ENCODE assay signal across 24 cellular contexts in the genomic region with DNA sequence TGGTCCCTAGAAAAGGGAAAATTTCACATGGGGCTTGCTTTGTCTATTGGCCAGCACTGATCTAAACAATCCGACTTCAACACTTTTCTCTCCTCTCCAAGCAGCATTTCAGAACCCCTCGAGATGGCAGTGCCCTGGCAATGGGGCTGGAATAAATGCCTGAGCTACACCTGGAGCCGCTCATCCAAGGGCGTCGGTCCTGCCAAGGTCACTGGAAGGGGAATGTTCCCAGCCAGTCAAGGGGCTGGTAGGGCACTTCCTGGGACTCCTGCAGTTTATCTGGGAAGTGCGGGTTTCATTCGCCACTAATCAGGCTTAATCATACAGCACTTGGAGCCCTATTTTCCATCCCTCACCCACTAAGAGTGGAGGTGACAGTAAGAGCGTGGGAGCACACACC.
"Had no signal": no experiment of that assay in that cellular context is flagged by ENCODE, and none has a peak within 500 bp of the region (broad histone marks: within the 10 kb centered on the region; RNA-seq: fewer than 3 reads in every experiment).

No MANE protein-coding gene starts in this region.

- H3K4me1 Mint-ChIP-seq: activated CD4-positive, alpha-beta T cell treated with anti-CD3 and anti-CD28 coated beads for 36 hours; IgD-negative memory B cell had no signal

- ATAC-seq: activated CD4-positive, alpha-beta T cell treated with anti-CD3 and anti-CD28 coated beads for 36 hours; activated T-cell treated with anti-CD3 and anti-CD28 coated beads, Interleukin-2, amount 50 U/mL, for 72 hours; body of pancreas had no signal

- H3K4me1 ChIP-seq: ascending aorta, body of pancreas, Peyer's patch, SJCRH30 had no signal

- H3K4me3 ChIP-seq: ascending aorta, body of pancreas, Peyer's patch, SJCRH30 had no signal

- H3K36me3 ChIP-seq: SJCRH30 had no signal

- H3K27ac Mint-ChIP-seq: activated CD4-positive, alpha-beta memory T cell treated with anti-CD3 and anti-CD28 coated beads, Interleukin-2, amount 10 ng/mL, durations not matched to agents 7 days and 5 days; activated CD4-positive, alpha-beta T cell treated with anti-CD3 and anti-CD28 coated beads for 36 hours; activated T-cell treated with anti-CD3 and anti-CD28 coated beads, Interleukin-2, amount 50 U/mL, for 72 hours; activated T-helper 2 cell treated with anti-CD3 and anti-CD28 coated beads, Interferon-gamma antibody, Interleukin-2, Interleukin-4, amounts not matched to agents 10 μg/mL and 5 μg/mL and 100 μg/mL, durations not matched to agents 14 hours and 24 hours and 36 hours had no signal

- H3K9ac ChIP-seq: SK-N-SH had no signal

- H3K27ac ChIP-seq: ascending aorta, body of pancreas, Peyer's patch, RWPE1, SJCRH30, VCaP had no signal

- DNase-seq: activated CD4-positive, alpha-beta memory T cell treated with anti-CD3 and anti-CD28 coated beads, Interleukin-2, amount 10 ng/mL, durations not matched to agents 7 days and 5 days; activated CD4-positive, alpha-beta T cell treated with anti-CD3 and anti-CD28 coated beads for 36 hours; activated CD4-positive, alpha-beta T cell treated with anti-CD3 and anti-CD28 coated beads, Interleukin-2, amount 50 U/mL, for 1 hour; activated naive CD4-positive, alpha-beta T cell treated with anti-CD3 and anti-CD28 coated beads, Interleukin-2, amount 50 U/mL, for 16 hours; activated T-cell treated with anti-CD3 and anti-CD28 coated beads, Interleukin-2, amount 50 U/mL, for 72 hours; amniotic stem cell; body of pancreas; KG1; NCI-H1048; NCI-H146; NCI-H187 treated with DMSO at 0.1 percent for 48 hours; NCI-H2081 treated with DMSO at 0.1 percent for 48 hours; NCI-H446; NCI-H524; Right ventricle myocardium superior; SJCRH30; SK-N-SH; T-helper 1 cell had no signal

- H3K9me3 ChIP-seq: ascending aorta, body of pancreas, Peyer's patch, SJCRH30, SK-N-SH had no signal

- H3K4me3 Mint-ChIP-seq: activated CD4-positive, alpha-beta memory T cell treated with anti-CD3 and anti-CD28 coated beads, Interleukin-2, amount 10 ng/mL, durations not matched to agents 7 days and 5 days; activated CD4-positive, alpha-beta T cell treated with anti-CD3 and anti-CD28 coated beads for 36 hours; activated T-cell treated with anti-CD3 and anti-CD28 coated beads, Interleukin-2, amount 50 U/mL, for 72 hours; IgD-negative memory B cell had no signal

- H3K27me3 Mint-ChIP-seq: activated CD4-positive, alpha-beta memory T cell treated with anti-CD3 and anti-CD28 coated beads, Interleukin-2, amount 10 ng/mL, durations not matched to agents 7 days and 5 days; activated CD4-positive, alpha-beta T cell treated with anti-CD3 and anti-CD28 coated beads for 36 hours; IgD-negative memory B cell had no signal

- H3K9me3 Mint-ChIP-seq: activated CD4-positive, alpha-beta memory T cell treated with anti-CD3 and anti-CD28 coated beads, Interleukin-2, amount 10 ng/mL, durations not matched to agents 7 days and 5 days; activated T-cell treated with anti-CD3 and anti-CD28 coated beads, Interleukin-2, amount 50 U/mL, for 72 hours; activated T-helper 2 cell treated with anti-CD3 and anti-CD28 coated beads, Interferon-gamma antibody, Interleukin-2, Interleukin-4, amounts not matched to agents 10 μg/mL and 5 μg/mL and 100 μg/mL, durations not matched to agents 14 hours and 24 hours and 36 hours; IgD-negative memory B cell had no signal

- H3K27me3 ChIP-seq: ascending aorta, body of pancreas, Peyer's patch, SJCRH30 had no signal

- H3K4me2 ChIP-seq: SK-N-SH had no signal
